Comparison of ENCODE assay signal across 35 cellular contexts in the genomic region with DNA sequence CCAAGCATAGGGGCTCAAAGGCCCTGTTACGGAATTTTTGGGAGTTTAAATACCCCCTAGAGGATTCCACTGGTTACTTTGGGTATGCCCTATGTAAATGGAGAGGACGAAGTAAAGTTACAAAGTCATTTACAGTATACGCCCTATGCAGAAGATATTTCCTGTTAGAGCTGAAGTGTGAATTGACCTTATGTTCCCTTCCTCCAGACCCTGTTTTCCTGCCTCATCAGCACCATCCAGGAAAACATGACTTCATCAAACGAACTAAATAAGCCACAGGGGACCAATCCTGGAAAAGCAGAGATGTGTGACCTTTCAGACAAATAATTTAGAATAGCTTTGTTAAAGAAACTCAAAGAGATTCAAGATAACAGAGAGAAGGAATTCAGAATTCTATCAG.
"Had no signal": no experiment of that assay in that cellular context is flagged by ENCODE, and none has a peak within 500 bp of the region (broad histone marks: within the 10 kb centered on the region; RNA-seq: fewer than 3 reads in every experiment).

No MANE protein-coding gene starts in this region.

- DNase-seq: activated CD4-positive, alpha-beta memory T cell treated with anti-CD3 and anti-CD28 coated beads, Interleukin-2, amount 10 ng/mL, durations not matched to agents 7 days and 5 days; activated CD4-positive, alpha-beta T cell treated with anti-CD3 and anti-CD28 coated beads for 1 hour; activated CD4-positive, alpha-beta T cell treated with anti-CD3 and anti-CD28 coated beads for 48 hours; activated CD4-positive, CD25-positive, alpha-beta regulatory T cell; activated CD8-positive, alpha-beta memory T cell treated with anti-CD3 and anti-CD28 coated beads for 24 hours; activated CD8-positive, alpha-beta memory T cell treated with anti-CD3 and anti-CD28 coated beads, Interleukin-2, amount 10 ng/mL, durations not matched to agents 7 days and 5 days; activated CD8-positive, alpha-beta memory T cell treated with anti-CD3 and anti-CD28 coated beads, Interleukin-2, amount 50 U/mL, for 48 hours; activated effector memory CD4-positive, alpha-beta T cell treated with Interleukin-2 at 50 U/mL for 16 hours; activated naive CD4-positive, alpha-beta T cell treated with anti-CD3 and anti-CD28 coated beads, Interleukin-2, amount 10 ng/mL, durations not matched to agents 7 days and 5 days; activated naive CD8-positive, alpha-beta T cell treated with anti-CD3 and anti-CD28 coated beads, Interleukin-2, amount 50 U/mL, for 24 hours; activated T-cell treated with anti-CD3 and anti-CD28 coated beads, Interleukin-2, amount 50 U/mL, for 48 hours; anterior cingulate cortex; caudate nucleus; MM.1S; NCI-H1092 treated with DMSO at 0.1 percent for 48 hours; NCI-H1417; NCI-H146; NCI-H187; NCI-H2029 treated with DMSO at 0.1 percent for 48 hours; NCI-H2107; NCI-H226; NCI-H446 treated with DMSO at 0.1 percent for 48 hours; NCI-H524; NCI-H69; NCI-H82; PC-3; Peyer's patch; RPMI8226; SIG-M5; SW 1271; T-helper 1 cell; T-helper 2 cell; T-helper 9 cell; WERI-Rb-1 had no signal

- H3K27ac ChIP-seq: KMS-11, Peyer's patch, WERI-Rb-1 had no signal

- ATAC-seq: activated CD8-positive, alpha-beta memory T cell treated with anti-CD3 and anti-CD28 coated beads, Interleukin-2, amount 10 ng/mL, durations not matched to agents 7 days and 5 days; activated naive CD8-positive, alpha-beta T cell treated with anti-CD3 and anti-CD28 coated beads, Interleukin-2, amount 50 U/mL, for 24 hours; PC-3 had no signal
